ENCODE assay signal across 11 cellular contexts in genomic region chr15:69973102-69973714, GRCh38.
DNase-seq lines count a peak whose midpoint lies in the region; ATAC-seq and TF ChIP-seq lines count a peak whose summit lies in the region.
"Had no signal": no experiment of that assay in that cellular context is flagged by ENCODE, and none has a peak within 500 bp of the region (broad histone marks: within the 10 kb centered on the region; RNA-seq: fewer than 3 reads in every experiment).

No MANE protein-coding gene starts in this region.

- H3K27me3 ChIP-seq in liver (ENCODE audit: control insufficient read depth in 4 of 4, insufficient read depth in 4 of 4, low read length in 3 of 4) = peaks cover 0 to 7% (median 2%) of the 10 kb centered on the region in 4 donors

- H3K9me3 ChIP-seq in liver (ENCODE audit: control insufficient read depth in 4 of 4, low read length in 3 of 4) = no peaks in the 10 kb centered on the region

- DNase-seq in DMS53 treated with DMSO at 0.1 percent for 48 hours (lab: John Stamatoyannopoulos, UW; ENCODE audit: unreplicated experiment) = peak; percentile 34
- DNase-seq in LHCN-M2 (ENCODE audit: low read depth) = peak; percentile 30
- peak; percentile 42 for DNase-seq in activated naive CD8-positive, alpha-beta T cell treated with anti-CD3 and anti-CD28 coated beads for 36 hours
- DNase-seq: NCI-H2227 treated with DMSO at 0.1 percent for 48 hours had no signal

- no peak for TF ChIP-seq CTCF in liver (IDR thresholded peaks at IDR 0.05; ENCODE audit: low read depth, low read length, missing input control)

- no peak for ATAC-seq in GM21447 (IDR thresholded peaks at IDR 0.05; ENCODE audit: unreplicated experiment)
- ATAC-seq in HG03175 (IDR thresholded peaks at IDR 0.05; ENCODE audit: unreplicated experiment) = no peak
- no peak for ATAC-seq in GM18858 (IDR thresholded peaks at IDR 0.05; ENCODE audit: unreplicated experiment)
- no peak for ATAC-seq in HG02885 (IDR thresholded peaks at IDR 0.05; ENCODE audit: poor library complexity, unreplicated experiment)

- TF ChIP-seq RAD21 in liver (IDR thresholded peaks at IDR 0.05) = no peak

- no peaks in the 10 kb centered on the region for H3K9me3 Mint-ChIP-seq in activated naive CD8-positive, alpha-beta T cell treated with anti-CD3 and anti-CD28 coated beads for 36 hours

- H3K36me3 ChIP-seq in liver (ENCODE audit: control insufficient read depth in 4 of 4, insufficient read depth in 3 of 4, low read depth in 1 of 4, low read length in 3 of 4) = no peaks in the 10 kb centered on the region
- H3K36me3 ChIP-seq: thoracic aorta had no signal

- H3K27ac Mint-ChIP-seq in activated naive CD8-positive, alpha-beta T cell treated with anti-CD3 and anti-CD28 coated beads for 36 hours = no peak overlapping the region
- H3K27ac Mint-ChIP-seq: brain had no signal

- H3K27ac ChIP-seq in liver (ENCODE audit: low read depth in 1 of 2, low read length in 2 of 2) = no peak overlapping the region
- H3K27ac ChIP-seq: thoracic aorta had no signal

- H3K36me3 Mint-ChIP-seq in activated naive CD8-positive, alpha-beta T cell treated with anti-CD3 and anti-CD28 coated beads for 36 hours = no peaks in the 10 kb centered on the region
- H3K36me3 Mint-ChIP-seq: brain had no signal

- peaks cover 33% of the 10 kb centered on the region for H3K27me3 Mint-ChIP-seq in activated naive CD8-positive, alpha-beta T cell treated with anti-CD3 and anti-CD28 coated beads for 36 hours

- H3K4me3 ChIP-seq in liver (ENCODE audit: low read depth in 1 of 3, low read length in 3 of 3) = no peak overlapping the region
- H3K4me3 ChIP-seq: thoracic aorta had no signal

- no peak overlapping the region for H3K9ac ChIP-seq in liver (ENCODE audit: low read depth in 1 of 2, low read length in 2 of 2)

- 37% methylated on average over 6 of the region's 6 CpGs for WGBS in liver

- H3K4me1 ChIP-seq in liver (ENCODE audit: control insufficient read depth in 4 of 4, insufficient read depth in 4 of 4, low read length in 3 of 4) = no peaks in the 10 kb centered on the region

- H3K4me3 Mint-ChIP-seq in activated naive CD8-positive, alpha-beta T cell treated with anti-CD3 and anti-CD28 coated beads for 36 hours = no peak overlapping the region

- no peaks in the 10 kb centered on the region for H3K4me1 Mint-ChIP-seq in activated naive CD8-positive, alpha-beta T cell treated with anti-CD3 and anti-CD28 coated beads for 36 hours

TF ChIP-seq in liver, 16 proteins besides CTCF, POLR2A, EP300 and RAD21:
- peak; percentile 98 for TF ChIP-seq REST (IDR thresholded peaks at IDR 0.05)
- TF ChIP-seq HNF4G (IDR thresholded peaks at IDR 0.05) = no peak
- TF ChIP-seq JUND (IDR thresholded peaks at IDR 0.05) = peak in 1 of 2 donors; percentile 47
